Comparison of ENCODE assay signal across 8 cellular contexts in the genomic region with DNA sequence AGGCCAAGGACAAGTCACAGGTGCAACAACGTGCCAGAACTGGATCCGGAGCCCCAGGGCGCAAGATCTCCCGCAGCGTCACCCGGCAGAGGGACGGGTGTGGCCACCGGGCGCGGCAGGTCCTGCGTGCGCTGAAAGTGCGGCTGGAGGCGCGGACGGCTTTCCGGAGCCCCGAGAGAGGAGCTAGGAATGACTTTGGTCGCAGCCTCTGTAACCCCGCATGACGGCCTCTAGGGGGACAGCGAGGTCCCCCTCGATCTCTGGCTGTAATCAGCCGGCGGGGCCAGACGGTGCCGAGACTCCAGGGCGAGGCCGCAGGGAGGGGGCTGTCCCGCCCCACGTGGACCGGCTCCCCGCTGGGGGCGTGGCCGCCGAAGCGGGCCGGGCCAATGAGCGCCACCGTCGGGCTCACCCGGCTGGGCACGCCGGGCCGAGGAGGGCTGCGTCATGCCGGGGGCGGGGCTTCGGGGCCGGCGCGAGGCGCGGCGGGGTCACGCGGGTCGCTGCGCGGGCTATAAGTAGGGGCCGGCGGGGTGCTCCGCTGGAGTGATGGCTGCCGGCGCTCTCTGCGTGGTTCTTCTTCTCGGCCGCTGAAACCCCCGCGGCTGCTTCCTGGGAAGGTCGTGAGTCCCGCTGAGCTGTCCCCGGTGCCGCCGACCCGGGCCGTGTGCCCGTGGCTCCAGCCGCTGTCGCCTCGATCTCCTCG. TPM values are rescaled to one million over a fixed set of nuclear protein-coding genes. Genes with fewer than 3 reads are reported as not detected.
A peak's percentile ranks its signal among the peaks of the same experiment; 100 is the strongest.
DNase-seq lines count a peak whose midpoint lies in the region; ATAC-seq and TF ChIP-seq lines count a peak whose summit lies in the region.

A gene with protein sequence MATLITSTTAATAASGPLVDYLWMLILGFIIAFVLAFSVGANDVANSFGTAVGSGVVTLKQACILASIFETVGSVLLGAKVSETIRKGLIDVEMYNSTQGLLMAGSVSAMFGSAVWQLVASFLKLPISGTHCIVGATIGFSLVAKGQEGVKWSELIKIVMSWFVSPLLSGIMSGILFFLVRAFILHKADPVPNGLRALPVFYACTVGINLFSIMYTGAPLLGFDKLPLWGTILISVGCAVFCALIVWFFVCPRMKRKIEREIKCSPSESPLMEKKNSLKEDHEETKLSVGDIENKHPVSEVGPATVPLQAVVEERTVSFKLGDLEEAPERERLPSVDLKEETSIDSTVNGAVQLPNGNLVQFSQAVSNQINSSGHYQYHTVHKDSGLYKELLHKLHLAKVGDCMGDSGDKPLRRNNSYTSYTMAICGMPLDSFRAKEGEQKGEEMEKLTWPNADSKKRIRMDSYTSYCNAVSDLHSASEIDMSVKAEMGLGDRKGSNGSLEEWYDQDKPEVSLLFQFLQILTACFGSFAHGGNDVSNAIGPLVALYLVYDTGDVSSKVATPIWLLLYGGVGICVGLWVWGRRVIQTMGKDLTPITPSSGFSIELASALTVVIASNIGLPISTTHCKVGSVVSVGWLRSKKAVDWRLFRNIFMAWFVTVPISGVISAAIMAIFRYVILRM (plus strand): TSS at position 544 of the 706 bp plus-strand sequence. CDS start 890 bp downstream, outside the sequence.

- H3K9me3 Mint-ChIP-seq in activated CD4-positive, alpha-beta memory T cell treated with anti-CD3 and anti-CD28 coated beads for 36 hours = no peaks in the 10 kb centered on the region

- intact Hi-C loops in activated CD4-positive, alpha-beta memory T cell treated with anti-CD3 and anti-CD28 coated beads for 36 hours (cut with micrococcal nuclease) = loop anchor here (1.0 to 5.0 kb wide), 7 partner anchors 14 to 588 kb away; a partner anchor contains a TSS
- intact Hi-C loops in dorsolateral prefrontal cortex (cut with DNase I) = loop anchor here (1.0 to 10.0 kb wide), 6 partner anchors 19 to 591 kb away; a partner anchor contains a TSS
- intact Hi-C loops in lower leg skin (cut with DNase I; ENCODE audit: low total_unique reads) = no loop called here

- peaks cover 36% of the 10 kb centered on the region for H3K36me3 Mint-ChIP-seq in activated CD4-positive, alpha-beta memory T cell treated with anti-CD3 and anti-CD28 coated beads for 36 hours

- TF ChIP-seq POLR2A in lower leg skin (IDR thresholded peaks at IDR 0.05) = peak in 1 of 2 donors; percentile 94

- peak; percentile 99 for DNase-seq in CD1c-positive myeloid dendritic cell (ENCODE audit: extremely low spot score)
- DNase-seq in NCI-H82 (lab: John Stamatoyannopoulos, UW) = peak; percentile 96
- peak; percentile 98 for DNase-seq in activated CD4-positive, alpha-beta memory T cell treated with anti-CD3 and anti-CD28 coated beads for 36 hours
- peak; percentile 93 to 100 (median 97) for DNase-seq in dorsolateral prefrontal cortex
- peak; percentile 90 to 99 for DNase-seq in lower leg skin (ENCODE audit: low spot score in 2 of 2)
- peak; percentile 96 to 99 (median 98) for DNase-seq in stimulated activated CD4-positive, alpha-beta T cell treated with anti-CD3 and anti-CD28 coated beads, TNF-alpha, amount 100 ng/mL, for 1 hour (ENCODE audit: low read depth in 3 of 3, low spot score in 1 of 3)

- no peaks in the 10 kb centered on the region for H3K27me3 ChIP-seq in dorsolateral prefrontal cortex

- peaks cover 52% of the 10 kb centered on the region for H3K4me1 Mint-ChIP-seq in activated CD4-positive, alpha-beta memory T cell treated with anti-CD3 and anti-CD28 coated beads for 36 hours (ENCODE audit: low read depth)

- H3K4me3 ChIP-seq in dorsolateral prefrontal cortex = peak within 1 kb of the TSS; percentile 71 to 99 (median 93)
- H3K4me3 ChIP-seq in lower leg skin (ENCODE audit: low read depth, poor library complexity, severe bottlenecking) = peak within 1 kb of the TSS; percentile 83

- POLR2A ChIA-PET in activated CD4-positive, alpha-beta memory T cell treated with anti-CD3 and anti-CD28 coated beads for 36 hours (lab: Charles Lee) = interaction anchor here (0.7 to 4.7 kb wide), 11 partner anchors 9 to 61 kb away, joined by 3 to 49 read pairs (median 5); a partner anchor contains a TSS

- TF ChIP-seq CTCF in dorsolateral prefrontal cortex (IDR thresholded peaks at IDR 0.05 in 54 of 56, conservative IDR thresholded peaks at IDR 0.05 in 2 of 56; ENCODE audit: low read depth in 1 of 56, partially characterized antibody in 56 of 56) (peak in 50 of 56 donors; percentile 16 to 63 (median 43)), lower leg skin (IDR thresholded peaks at IDR 0.05) (no peak)

- CTCF ChIA-PET in activated CD4-positive, alpha-beta memory T cell treated with anti-CD3 and anti-CD28 coated beads for 36 hours (lab: Charles Lee) = interaction anchor here (0.7 to 5.4 kb wide), 14 partner anchors 10 to 240 kb away, joined by 3 to 77 read pairs (median 5); no protein-coding TSS in a partner anchor

- WGBS in lower leg skin, 2 donors = 0 to 2% methylated on average over 33 to 35 of the region's 82 CpGs

- peak within 1 kb of the TSS; percentile 97 for H3K4me3 Mint-ChIP-seq in activated CD4-positive, alpha-beta memory T cell treated with anti-CD3 and anti-CD28 coated beads for 36 hours

- peak within 1 kb of the TSS; percentile 86 to 99 (median 97) for H3K27ac ChIP-seq in dorsolateral prefrontal cortex

- H3K27me3 Mint-ChIP-seq in activated CD4-positive, alpha-beta memory T cell treated with anti-CD3 and anti-CD28 coated beads for 36 hours = no peaks in the 10 kb centered on the region

- ATAC-seq in GM19372 (IDR thresholded peaks at IDR 0.05; ENCODE audit: low read depth, unreplicated experiment) (peak; percentile 81), HG03558 (IDR thresholded peaks at IDR 0.05; ENCODE audit: extremely low read depth, unreplicated experiment) (peak; percentile 85)

- H3K27ac Mint-ChIP-seq in activated CD4-positive, alpha-beta memory T cell treated with anti-CD3 and anti-CD28 coated beads for 36 hours = peak within 1 kb of the TSS; percentile 87

RNA-seq across cellular contexts. Expression of the gene that starts here (rescaled TPM):
- total RNA-seq in activated CD4-positive, alpha-beta memory T cell treated with anti-CD3 and anti-CD28 coated beads for 36 hours = 10 to 100 TPM; 88.8 to 91.3 TPM
- total RNA-seq in dorsolateral prefrontal cortex = 10 to 100 TPM; 41.1 to 97.4 (median 66.6) TPM
- total RNA-seq in lower leg skin = 10 to 100 TPM in 3 of 4 donors, 1 to 10 TPM in 1; 5.0 to 19.2 (median 12.4) TPM

Comparison
In these comparisons a context has a peak if more than half of its experiments do, and no peak if none do; other contexts are left out.
1. Peak in every context shown above with its lines: DNase-seq, ATAC-seq, H3K4me3 ChIP-seq and H3K27ac ChIP-seq.
2. CTCF ChIP-seq: peak in dorsolateral prefrontal cortex (50 of 56); none in lower leg skin (0 of 3).